ENCODE assay signal across 19 cellular contexts in genomic region chr17:20210180-20210579, GRCh38.
DNase-seq lines count a peak whose midpoint lies in the region; ATAC-seq and TF ChIP-seq lines count a peak whose summit lies in the region.
"Had no signal": no experiment of that assay in that cellular context is flagged by ENCODE, and none has a peak within 500 bp of the region (broad histone marks: within the 10 kb centered on the region; RNA-seq: fewer than 3 reads in every experiment).

No MANE protein-coding gene starts in this region.

- H2BK5ac ChIP-seq in neuronal stem cell (ENCODE audit: low read length) = no peak overlapping the region

- H3K36me3 ChIP-seq in neuronal stem cell (replicated peaks in 1 of 2; ENCODE audit: control insufficient read depth in 2 of 2, insufficient read depth in 2 of 2, low read length in 2 of 2) = peaks cover 5 to 22% of the 10 kb centered on the region in 2 donors
- H3K36me3 ChIP-seq: BE2C had no signal

- DNase-seq in chondrocyte (ENCODE audit: low spot score) = no peak
- no peak for DNase-seq in neuronal stem cell (ENCODE audit: low spot score)
- no peak for DNase-seq in substantia nigra (lab: John Stamatoyannopoulos, UW)
- DNase-seq in effector CD8-positive, alpha-beta T cell (lab: John Stamatoyannopoulos, UW) = no peak
- no peak for DNase-seq in natural killer cell treated with Interleukin-12 subunit alpha and Interleukin-12 subunit beta and Interleukin-15 and Interleukin-18, amount 100 ng/mL, for 72 hours (ENCODE audit: low spot score)
- DNase-seq in posterior vena cava (ENCODE audit: low spot score) = no peak
- DNase-seq: 8988T; ACHN; BE2C; C1 segment of cervical spinal cord; Calu3; CD4-positive, alpha-beta memory T cell; CD4-positive, CD25-positive, alpha-beta regulatory T cell; CD8-positive, alpha-beta memory T cell; COR-L47; DMS79 treated with DMSO at 0.1 percent for 48 hours; GF-D8 had no signal

- no peak overlapping the region for H3K27ac ChIP-seq in neuronal stem cell (replicated peaks; ENCODE audit: low read length)
- peak overlapping the region; percentile 3 for H3K27ac ChIP-seq in substantia nigra (ENCODE audit: low read depth, low read length, poor library complexity, severe bottlenecking)
- H3K27ac ChIP-seq: BLaER1 had no signal

- no CpG with 5 or more reads among the region's 4 CpGs for WGBS in neuronal stem cell (ENCODE audit: extremely low coverage in 2 of 2, insufficient read length in 2 of 2, insufficient replicate concordance in 1 of 2), 2 donors

- intact Hi-C loops in posterior vena cava (cut with DNase I) = no loop called here

- H3K4me2 ChIP-seq in neuronal stem cell (ENCODE audit: insufficient read depth, low read length, poor library complexity, severe bottlenecking) = no peak overlapping the region
- H3K4me2 ChIP-seq: BLaER1 had no signal

- no peak for ATAC-seq in natural killer cell treated with Interleukin-12 subunit alpha and Interleukin-12 subunit beta and Interleukin-15 and Interleukin-18, amount 100 ng/mL, for 72 hours

- peaks cover 3% of the 10 kb centered on the region for H3K9me3 Mint-ChIP-seq in chondrocyte (ENCODE audit: low read depth)
- no peaks in the 10 kb centered on the region for H3K9me3 Mint-ChIP-seq in natural killer cell treated with Interleukin-12 subunit alpha and Interleukin-12 subunit beta and Interleukin-15 and Interleukin-18, amount 100 ng/mL, for 72 hours
- H3K9me3 Mint-ChIP-seq: CD4-positive, CD25-positive, alpha-beta regulatory T cell had no signal

- no peaks in the 10 kb centered on the region for H3K27me3 Mint-ChIP-seq in chondrocyte (ENCODE audit: low read depth)
- H3K27me3 Mint-ChIP-seq in natural killer cell treated with Interleukin-12 subunit alpha and Interleukin-12 subunit beta and Interleukin-15 and Interleukin-18, amount 100 ng/mL, for 72 hours = no peaks in the 10 kb centered on the region
- H3K27me3 Mint-ChIP-seq: CD4-positive, alpha-beta memory T cell; CD4-positive, CD25-positive, alpha-beta regulatory T cell; CD8-positive, alpha-beta memory T cell had no signal

- H3K4ac ChIP-seq in neuronal stem cell (ENCODE audit: low read length) = no peak overlapping the region

- no peak overlapping the region for H2BK120ac ChIP-seq in neuronal stem cell (ENCODE audit: low read depth, low read length)

- H2BK12ac ChIP-seq in neuronal stem cell (ENCODE audit: low read length) = no peak overlapping the region

- H3K14ac ChIP-seq in neuronal stem cell (ENCODE audit: low read length) = no peak overlapping the region

- H3K23ac ChIP-seq in neuronal stem cell (ENCODE audit: low read depth, low read length, poor library complexity) = peak overlapping the region; percentile 29

- H3K9me3 ChIP-seq in neuronal stem cell (replicated peaks in 1 of 2; ENCODE audit: control insufficient read depth in 2 of 2, insufficient read depth in 1 of 2, low read depth in 1 of 2, low read length in 2 of 2) = peaks cover 0 to 10% of the 10 kb centered on the region in 2 donors
- H3K9me3 ChIP-seq: BE2C had no signal

- H3K27ac Mint-ChIP-seq in chondrocyte (ENCODE audit: unreplicated experiment) = peak overlapping the region; percentile 49
- no peak overlapping the region for H3K27ac Mint-ChIP-seq in natural killer cell treated with Interleukin-12 subunit alpha and Interleukin-12 subunit beta and Interleukin-15 and Interleukin-18, amount 100 ng/mL, for 72 hours
- H3K27ac Mint-ChIP-seq: CD4-positive, CD25-positive, alpha-beta regulatory T cell; CD8-positive, alpha-beta memory T cell had no signal

- H4K91ac ChIP-seq in neuronal stem cell (ENCODE audit: low read depth, low read length, poor library complexity) = no peak overlapping the region

- H3K4me3 Mint-ChIP-seq in chondrocyte (ENCODE audit: unreplicated experiment) = no peak overlapping the region
- no peak overlapping the region for H3K4me3 Mint-ChIP-seq in natural killer cell treated with Interleukin-12 subunit alpha and Interleukin-12 subunit beta and Interleukin-15 and Interleukin-18, amount 100 ng/mL, for 72 hours
- H3K4me3 Mint-ChIP-seq: CD14-positive monocyte; CD4-positive, alpha-beta memory T cell; CD4-positive, CD25-positive, alpha-beta regulatory T cell; CD8-positive, alpha-beta memory T cell had no signal

- no peak for TF ChIP-seq CTCF in chondrocyte (IDR thresholded peaks at IDR 0.05)

- H4K8ac ChIP-seq in neuronal stem cell (ENCODE audit: low read depth, low read length) = no peak overlapping the region

- no peak overlapping the region for H3K9ac ChIP-seq in neuronal stem cell (ENCODE audit: low read depth, low read length, poor library complexity)
- H3K9ac ChIP-seq: BLaER1 had no signal

- peaks cover 8% of the 10 kb centered on the region for H3K36me3 Mint-ChIP-seq in chondrocyte (ENCODE audit: low read depth)
- peaks cover 4% of the 10 kb centered on the region for H3K36me3 Mint-ChIP-seq in natural killer cell treated with Interleukin-12 subunit alpha and Interleukin-12 subunit beta and Interleukin-15 and Interleukin-18, amount 100 ng/mL, for 72 hours
- H3K36me3 Mint-ChIP-seq: CD4-positive, CD25-positive, alpha-beta regulatory T cell had no signal

- H2AFZ ChIP-seq in neuronal stem cell (ENCODE audit: low read length) = no peak overlapping the region

- no peak overlapping the region for H2BK15ac ChIP-seq in neuronal stem cell (ENCODE audit: low read length)

- H3K79me1 ChIP-seq in neuronal stem cell (ENCODE audit: low read depth, low read length) = peaks cover 3% of the 10 kb centered on the region

- peaks cover 57% of the 10 kb centered on the region for H3K4me1 Mint-ChIP-seq in chondrocyte (ENCODE audit: low read depth)
- peaks cover 10 to 13% of the 10 kb centered on the region in 2 donors for H3K4me1 Mint-ChIP-seq in natural killer cell treated with Interleukin-12 subunit alpha and Interleukin-12 subunit beta and Interleukin-15 and Interleukin-18, amount 100 ng/mL, for 72 hours (ENCODE audit: low read depth in 2 of 2)
- H3K4me1 Mint-ChIP-seq: CD14-positive monocyte had no signal

- peak overlapping the region; percentile 33 for H3K18ac ChIP-seq in neuronal stem cell (ENCODE audit: low read length)

- H2AK5ac ChIP-seq in neuronal stem cell (ENCODE audit: low read depth, low read length) = no peak overlapping the region

- peaks cover 0 to 3% of the 10 kb centered on the region in 2 donors for H3K4me1 ChIP-seq in neuronal stem cell (ENCODE audit: control insufficient read depth in 2 of 2, insufficient read depth in 1 of 2, low read depth in 1 of 2, low read length in 2 of 2)
- H3K4me1 ChIP-seq: BE2C, BLaER1 had no signal

- H3K27me3 ChIP-seq in neuronal stem cell (ENCODE audit: control insufficient read depth in 3 of 3, insufficient read depth in 3 of 3, low read depth in 1 of 3, low read length in 3 of 3) = no peaks in the 10 kb centered on the region
- H3K27me3 ChIP-seq: BE2C, BLaER1 had no signal

- no peak overlapping the region for H3K4me3 ChIP-seq in neuronal stem cell (ENCODE audit: low read length in 2 of 2)
- H3K4me3 ChIP-seq: BLaER1 had no signal
